19 cellular contexts compared by ENCODE assay signal in the genomic region with DNA sequence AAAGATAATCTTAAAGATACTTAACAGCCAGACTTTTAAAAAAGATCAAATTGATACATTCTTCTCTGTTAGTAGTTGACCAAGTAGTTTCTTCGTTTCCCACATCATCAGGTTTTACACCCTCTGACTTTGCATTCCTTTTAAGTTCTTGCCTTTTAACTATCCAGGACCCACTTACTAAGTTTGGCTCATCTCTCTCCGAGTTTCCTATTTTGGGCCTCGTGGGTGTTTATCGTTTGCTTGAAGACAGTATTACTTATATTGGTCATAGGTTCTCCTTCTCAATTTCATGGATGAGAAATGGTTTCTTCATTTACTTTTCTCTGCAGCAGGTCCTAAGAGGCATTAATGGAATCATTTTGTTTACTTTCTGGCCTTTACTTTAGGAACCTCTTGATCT. TPM values are rescaled to one million over a fixed set of nuclear protein-coding genes. Genes with fewer than 3 reads are reported as not detected.
A peak's percentile ranks its signal among the peaks of the same experiment; 100 is the strongest.
DNase-seq lines count a peak whose midpoint lies in the region; ATAC-seq and TF ChIP-seq lines count a peak whose summit lies in the region.
"Had no signal": no experiment of that assay in that cellular context is flagged by ENCODE, and none has a peak within 500 bp of the region (broad histone marks: within the 10 kb centered on the region; RNA-seq: fewer than 3 reads in every experiment).

No MANE protein-coding gene starts in this region.

- H3K4me2 ChIP-seq in DND-41 (ENCODE audit: insufficient read depth, low read length) (no peak overlapping the region), GM23338 (no peak overlapping the region)

- no peaks in the 10 kb centered on the region for H3K9me3 Mint-ChIP-seq in activated T-cell treated with anti-CD3 and anti-CD28 coated beads, Interleukin-2, amount 50 U/mL, for 24 hours
- H3K9me3 Mint-ChIP-seq in activated CD8-positive, alpha-beta T cell treated with anti-CD3 and anti-CD28 coated beads, Interleukin-2, amount 10 ng/mL, durations not matched to agents 7 days and 5 days (ENCODE audit: insufficient read depth) = no peaks in the 10 kb centered on the region
- H3K9me3 Mint-ChIP-seq in memory B cell (no peaks in the 10 kb centered on the region), GM23338 (no peaks in the 10 kb centered on the region)

- CTCF ChIA-PET in activated CD8-positive, alpha-beta T cell treated with anti-CD3 and anti-CD28 coated beads, Interleukin-2, amount 10 ng/mL, durations not matched to agents 7 days and 5 days (lab: Charles Lee) = interaction anchor here (1.5 kb wide), 1 partner anchor 156 kb away, joined by 6 read pairs; no protein-coding TSS in a partner anchor

- H3K27me3 ChIP-seq in DND-41 (ENCODE audit: insufficient read depth, low read length, poor library complexity) (no peaks in the 10 kb centered on the region), GM23338 (ENCODE audit: insufficient read depth) (no peaks in the 10 kb centered on the region)
- H3K27me3 ChIP-seq: body of pancreas, esophagus squamous epithelium, ovary, right lobe of liver, stomach, transverse colon had no signal

- peak overlapping the region; percentile 90 for H3K27ac Mint-ChIP-seq in activated T-cell treated with anti-CD3 and anti-CD28 coated beads, Interleukin-2, amount 50 U/mL, for 24 hours
- H3K27ac Mint-ChIP-seq in activated CD8-positive, alpha-beta T cell treated with anti-CD3 and anti-CD28 coated beads, Interleukin-2, amount 10 ng/mL, durations not matched to agents 7 days and 5 days = peak overlapping the region; percentile 82
- H3K27ac Mint-ChIP-seq in memory B cell = peak overlapping the region; percentile 58
- no peak overlapping the region for H3K27ac Mint-ChIP-seq in GM23338

- H3K4me3 ChIP-seq in DND-41 (ENCODE audit: low read depth in 1 of 2, low read length in 2 of 2) = no peak overlapping the region
- no peak overlapping the region for H3K4me3 ChIP-seq in GM23338
- H3K4me3 ChIP-seq: body of pancreas, esophagus squamous epithelium, ovary, right lobe of liver, stomach, transverse colon had no signal

- H4K20me1 ChIP-seq in DND-41 (ENCODE audit: insufficient read depth, low read length) (peaks cover 9% of the 10 kb centered on the region; the same call in 1 of the 2 replicates), GM23338 (replicated peaks; ENCODE audit: insufficient read depth) (peaks cover 9% of the 10 kb centered on the region)

- peaks cover 62% of the 10 kb centered on the region for H3K4me1 Mint-ChIP-seq in activated T-cell treated with anti-CD3 and anti-CD28 coated beads, Interleukin-2, amount 50 U/mL, for 24 hours (ENCODE audit: low read depth)
- peaks cover 64% of the 10 kb centered on the region for H3K4me1 Mint-ChIP-seq in activated CD8-positive, alpha-beta T cell treated with anti-CD3 and anti-CD28 coated beads, Interleukin-2, amount 10 ng/mL, durations not matched to agents 7 days and 5 days (ENCODE audit: low read depth)
- no peaks in the 10 kb centered on the region for H3K4me1 Mint-ChIP-seq in memory B cell
- no peaks in the 10 kb centered on the region for H3K4me1 Mint-ChIP-seq in GM23338

- peaks cover 78% of the 10 kb centered on the region for H3K36me3 Mint-ChIP-seq in activated T-cell treated with anti-CD3 and anti-CD28 coated beads, Interleukin-2, amount 50 U/mL, for 24 hours (ENCODE audit: low read depth)
- peaks cover 70% of the 10 kb centered on the region for H3K36me3 Mint-ChIP-seq in activated CD8-positive, alpha-beta T cell treated with anti-CD3 and anti-CD28 coated beads, Interleukin-2, amount 10 ng/mL, durations not matched to agents 7 days and 5 days (ENCODE audit: low read depth)
- H3K36me3 Mint-ChIP-seq in memory B cell = peaks cover 22% of the 10 kb centered on the region
- H3K36me3 Mint-ChIP-seq in GM23338 (ENCODE audit: low read depth) = peaks cover 37% of the 10 kb centered on the region

- POLR2A ChIA-PET in activated CD8-positive, alpha-beta T cell treated with anti-CD3 and anti-CD28 coated beads, Interleukin-2, amount 10 ng/mL, durations not matched to agents 7 days and 5 days (lab: Charles Lee) = no interaction called here

- TF ChIP-seq CTCF in DND-41 (IDR thresholded peaks at IDR 0.05; ENCODE audit: borderline replicate concordance, extremely low read depth, low read length, poor library complexity, severe bottlenecking) (no peak), GM23338 (conservative IDR thresholded peaks at IDR 0.05; ENCODE audit: low read depth in 2 of 2) (no peak)

- DNase-seq in activated T-cell treated with anti-CD3 and anti-CD28 coated beads, Interleukin-2, amount 50 U/mL, for 24 hours = no peak
- DNase-seq in activated T-cell treated with anti-CD3 and anti-CD28 coated beads, Interleukin-2, amount 50 U/mL, for 48 hours = no peak
- DNase-seq in DND-41 (no peak), memory B cell (ENCODE audit: low spot score in 2 of 2) (no peak), NCI-H2227 treated with DMSO at 0.1 percent for 48 hours (lab: John Stamatoyannopoulos, UW) (no peak), GM23338 (ENCODE audit: low spot score) (no peak)
- no peak for DNase-seq in activated CD8-positive, alpha-beta T cell treated with anti-CD3 and anti-CD28 coated beads, Interleukin-2, amount 10 ng/mL, durations not matched to agents 7 days and 5 days
- DNase-seq: body of pancreas; DMS79; effector CD8-positive, alpha-beta T cell; esophagus squamous epithelium; NCI-H146; NCI-H2171 treated with DMSO at 0.1 percent for 48 hours; NCI-H774; ovary; right lobe of liver; stomach; transverse colon had no signal

- no peaks in the 10 kb centered on the region for H3K9me2 ChIP-seq in GM23338 (ENCODE audit: insufficient read depth)

- 0 out of 2 replicates have a peak overlapping the region, but pooled peaks have one; percentile 23 for H3K27ac ChIP-seq in DND-41 (ENCODE audit: low read length)
- H3K27ac ChIP-seq in GM23338 (ENCODE audit: low read depth) = no peak overlapping the region
- H3K27ac ChIP-seq: body of pancreas, esophagus squamous epithelium, ovary, right lobe of liver, stomach, transverse colon had no signal

- H3K4me3 Mint-ChIP-seq in activated T-cell treated with anti-CD3 and anti-CD28 coated beads, Interleukin-2, amount 50 U/mL, for 24 hours = peak overlapping the region; percentile 57
- peak overlapping the region; percentile 52 for H3K4me3 Mint-ChIP-seq in activated CD8-positive, alpha-beta T cell treated with anti-CD3 and anti-CD28 coated beads, Interleukin-2, amount 10 ng/mL, durations not matched to agents 7 days and 5 days
- H3K4me3 Mint-ChIP-seq in memory B cell (no peak overlapping the region), GM23338 (no peak overlapping the region)

- H3K9ac ChIP-seq in DND-41 (ENCODE audit: low read depth, low read length) = no peak overlapping the region

- no peak overlapping the region for H2AFZ ChIP-seq in DND-41 (ENCODE audit: low read depth, low read length)
- H2AFZ ChIP-seq in GM23338 = no peak overlapping the region

- H3F3A ChIP-seq in GM23338 (replicated peaks; ENCODE audit: low read depth) = 0 out of 2 replicates have a peak, but pooled peaks cover 3% of the 10 kb centered on the region

- no peaks in the 10 kb centered on the region for H3K9me3 ChIP-seq in DND-41 (ENCODE audit: insufficient read depth, low read length, severe bottlenecking)
- H3K9me3 ChIP-seq: body of pancreas, esophagus squamous epithelium, ovary, right lobe of liver, stomach, transverse colon had no signal

- peaks cover 52% of the 10 kb centered on the region for H3K4me1 ChIP-seq in DND-41 (ENCODE audit: insufficient read depth, low read length)
- no peaks in the 10 kb centered on the region for H3K4me1 ChIP-seq in GM23338 (ENCODE audit: insufficient read depth)
- H3K4me1 ChIP-seq: body of pancreas, esophagus squamous epithelium, right lobe of liver, stomach, transverse colon had no signal

- H3K36me3 ChIP-seq in DND-41 (ENCODE audit: insufficient read depth, low read length) = peaks cover 74% of the 10 kb centered on the region
- H3K36me3 ChIP-seq in GM23338 (ENCODE audit: insufficient read depth) = peaks cover 23% of the 10 kb centered on the region
- H3K36me3 ChIP-seq: ovary had no signal

- H3K79me2 ChIP-seq in DND-41 (ENCODE audit: insufficient read depth, low read length) (peaks cover 10% of the 10 kb centered on the region; the same call in 1 of the 2 replicates), GM23338 (replicated peaks; ENCODE audit: insufficient read depth) (no peaks in the 10 kb centered on the region; the same call in 1 of the 2 replicates)

- ATAC-seq in DND-41 (ENCODE audit: insufficient read depth, low read depth) (no peak), memory B cell (ENCODE audit: low read depth) (no peak), GM18520 (IDR thresholded peaks at IDR 0.05; ENCODE audit: unreplicated experiment) (no peak), GM23338 (no peak)
- ATAC-seq in activated CD8-positive, alpha-beta T cell treated with anti-CD3 and anti-CD28 coated beads, Interleukin-2, amount 10 ng/mL, durations not matched to agents 7 days and 5 days = no peak
- ATAC-seq: body of pancreas, right lobe of liver had no signal

- no peaks in the 10 kb centered on the region for H3K27me3 Mint-ChIP-seq in activated T-cell treated with anti-CD3 and anti-CD28 coated beads, Interleukin-2, amount 50 U/mL, for 24 hours
- H3K27me3 Mint-ChIP-seq in activated CD8-positive, alpha-beta T cell treated with anti-CD3 and anti-CD28 coated beads, Interleukin-2, amount 10 ng/mL, durations not matched to agents 7 days and 5 days (ENCODE audit: low read depth) = no peaks in the 10 kb centered on the region
- no peaks in the 10 kb centered on the region for H3K27me3 Mint-ChIP-seq in memory B cell
- H3K27me3 Mint-ChIP-seq in GM23338 (ENCODE audit: insufficient read depth, low read depth, poor library complexity) = peaks cover 1% of the 10 kb centered on the region

TF ChIP-seq in GM23338, 12 proteins besides CTCF, POLR2A, EP300 and RAD21 (continues in another document):
- TF ChIP-seq CREB1 (CRISPR knock-in tag; IDR thresholded peaks at IDR 0.05; ENCODE audit: low read depth) (no peak), EZH2 (IDR thresholded peaks at IDR 0.05; ENCODE audit: low read depth, unreplicated experiment) (no peak)

RNA-seq across cellular contexts. Expression of a gene that starts 43.2 kb away (rescaled TPM):
- 100 to 1,000 TPM; 314 to 325 TPM for total RNA-seq in activated CD8-positive, alpha-beta T cell treated with anti-CD3 and anti-CD28 coated beads, Interleukin-2, amount 10 ng/mL, durations not matched to agents 7 days and 5 days
- 42.5 and 52.1 TPM in 2 replicates for total RNA-seq in GM23338 (2014; rRNA removed; shearing (Covaris generic))
- 26.7 and 33.7 TPM in 2 replicates for polyA plus RNA-seq in GM23338 (2016; fragmentation: Nextera tagmentation; extraction: Ambion mirVana)

RNA-seq across cellular contexts. Expression of a gene that starts 43.3 kb away (rescaled TPM):
- 10 to 100 TPM; 40.3 to 41.7 TPM for total RNA-seq in activated CD8-positive, alpha-beta T cell treated with anti-CD3 and anti-CD28 coated beads, Interleukin-2, amount 10 ng/mL, durations not matched to agents 7 days and 5 days
- total RNA-seq in GM23338 (2014; rRNA removed; shearing (Covaris generic)) = 18.4 and 21.9 TPM in 2 replicates
- polyA plus RNA-seq in GM23338 (2016; fragmentation: Nextera tagmentation; extraction: Ambion mirVana) = 14.8 and 17.0 TPM in 2 replicates

Comparison
In these comparisons a context has a peak if more than half of its experiments do, and no peak if none do; other contexts are left out.
1. H3K4me3 Mint-ChIP-seq: peak in activated T-cell treated with anti-CD3 and anti-CD28 coated beads, Interleukin-2, amount 50 U/mL, for 24 hours (single experiment) and activated CD8-positive, alpha-beta T cell treated with anti-CD3 and anti-CD28 coated beads, Interleukin-2, amount 10 ng/mL, durations not matched to agents 7 days and 5 days (single experiment); none in memory B cell (single experiment) and GM23338 (single experiment).